In genomic region chr7:48114115-48114514, GRCh38 we compare ENCODE assay signal across 1 cellular context.
TF ChIP-seq lines count a peak whose summit lies in the region.

No MANE protein-coding gene starts in this region.

TF ChIP-seq in H1, 55 proteins besides CTCF, POLR2A, EP300 and RAD21 (continued from another document):
- no peak for TF ChIP-seq SIN3A (conservative IDR thresholded peaks at IDR 0.05 in 1 of 2, IDR thresholded peaks at IDR 0.05 in 1 of 2; ENCODE audit: low read depth in 1 of 2, low read length in 2 of 2)
